Comparison of ENCODE assay signal across 36 cellular contexts in genomic region chr16:88360999-88361398, GRCh38. TPM values are rescaled to one million over a fixed set of nuclear protein-coding genes. Genes with fewer than 3 reads are reported as not detected.
"Had no signal": no experiment of that assay in that cellular context is flagged by ENCODE, and none has a peak within 500 bp of the region (broad histone marks: within the 10 kb centered on the region; RNA-seq: fewer than 3 reads in every experiment).

No MANE protein-coding gene starts in this region.

- H3K4me3 ChIP-seq: MG63 had no signal

- H3K9me3 ChIP-seq: MG63 had no signal

- DNase-seq: Karpas-422, Kasumi-1, MG63, MM.1S, MV-4-11, NCI-H1048, NCI-H1092, NCI-H1092 treated with DMSO at 0.1 percent for 48 hours, NCI-H1105, NCI-H1105 treated with DMSO at 0.1 percent for 48 hours, NCI-H1417, NCI-H1417 treated with DMSO at 0.1 percent for 48 hours, NCI-H1436, NCI-H1436 treated with DMSO at 0.1 percent for 48 hours, NCI-H146, NCI-H1694, NCI-H1694 treated with DMSO at 0.1 percent for 48 hours, NCI-H187, NCI-H187 treated with DMSO at 0.1 percent for 48 hours, NCI-H1930, NCI-H2029, NCI-H2029 treated with DMSO at 0.1 percent for 48 hours, NCI-H2081, NCI-H2081 treated with DMSO at 0.1 percent for 48 hours, NCI-H2107, NCI-H2171, NCI-H2171 treated with DMSO at 0.1 percent for 48 hours, NCI-H2227 treated with DMSO at 0.1 percent for 48 hours, NCI-H226, NCI-H345, NCI-H446, NCI-H446 treated with DMSO at 0.1 percent for 48 hours, NCI-H510A, NCI-H510A treated with DMSO at 0.1 percent for 48 hours, NCI-H524 had no signal

- H3K27me3 ChIP-seq: MG63 had no signal

- H3K36me3 ChIP-seq: MG63 had no signal

RNA-seq across cellular contexts. Expression of gene ZNF469, which starts 21.8 kb away (rescaled TPM):
- total RNA-seq: MCF 10A had no signal
